In the genomic region with DNA sequence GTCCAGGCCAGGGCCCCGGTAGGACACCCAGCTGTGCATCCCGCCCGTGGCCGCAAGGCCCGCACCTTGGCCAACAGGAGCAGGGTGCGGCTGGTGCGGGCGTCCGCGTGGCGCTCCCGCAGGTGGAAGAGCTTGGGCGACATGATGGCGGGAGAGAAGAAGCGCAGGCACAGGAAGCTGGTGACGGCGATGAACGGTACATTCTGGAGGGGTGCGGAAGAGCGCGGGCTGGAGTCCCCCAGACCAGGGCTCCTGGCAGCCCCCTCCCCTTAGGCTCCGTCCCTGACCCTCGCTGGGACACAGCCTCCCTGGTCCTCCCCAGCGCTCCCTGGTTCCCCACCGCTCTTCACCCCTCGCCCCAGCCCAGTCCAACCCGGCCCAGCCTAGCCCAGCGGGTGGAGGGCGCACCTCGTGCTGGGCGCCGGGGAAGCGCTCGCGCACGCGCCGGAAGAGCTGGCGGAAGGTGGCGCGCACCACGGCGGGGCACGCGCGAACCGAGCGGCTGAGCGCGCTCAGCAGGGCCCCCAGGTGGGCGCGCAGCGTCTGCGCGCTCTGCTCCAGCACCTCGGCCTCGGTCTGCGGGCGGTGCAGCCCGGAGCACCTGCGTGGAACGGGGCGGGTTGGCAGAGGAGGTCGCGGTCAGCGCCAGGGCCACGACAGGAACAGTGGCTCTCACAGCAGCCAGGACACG, we compare ENCODE assay signal across 8 cellular contexts. TPM values are rescaled to one million over a fixed set of nuclear protein-coding genes. Genes with fewer than 3 reads are reported as not detected.
DNase-seq lines count a peak whose midpoint lies in the region; ATAC-seq and TF ChIP-seq lines count a peak whose summit lies in the region.
"Not testable (repeated sequence)": the region's sequence is repeated elsewhere in the genome, so short reads cannot be mapped to it uniquely, and the experiment has no call there.

No MANE protein-coding gene starts in this region.

- not testable (repeated sequence) for H3K36me3 Mint-ChIP-seq in activated CD8-positive, alpha-beta memory T cell treated with anti-CD3 and anti-CD28 coated beads, Interleukin-2, amount 10 ng/mL, durations not matched to agents 7 days and 5 days

- H3K27me3 ChIP-seq in upper lobe of left lung, result not testable (repeated sequence)

- H3K36me3 ChIP-seq in upper lobe of left lung, result not testable (repeated sequence)

- H3K9me3 ChIP-seq in upper lobe of left lung, result not testable (repeated sequence)

- not testable (repeated sequence) for H3K9me3 Mint-ChIP-seq in activated CD8-positive, alpha-beta memory T cell treated with anti-CD3 and anti-CD28 coated beads, Interleukin-2, amount 10 ng/mL, durations not matched to agents 7 days and 5 days (ENCODE audit: low read depth)

- not testable (repeated sequence) for TF ChIP-seq EP300 in upper lobe of left lung (IDR thresholded peaks at IDR 0.05)

- DNase-seq in activated CD8-positive, alpha-beta memory T cell treated with anti-CD3 and anti-CD28 coated beads, Interleukin-2, amount 10 ng/mL, durations not matched to agents 7 days and 5 days; left colon; upper lobe of left lung: not testable (repeated sequence)

- H3K4me3 Mint-ChIP-seq in activated CD8-positive, alpha-beta memory T cell treated with anti-CD3 and anti-CD28 coated beads, Interleukin-2, amount 10 ng/mL, durations not matched to agents 7 days and 5 days, result not testable (repeated sequence)

- intact Hi-C loops in left colon (cut with DNase I, micrococcal nuclease), result not testable (repeated sequence)

- no CpG with 5 or more reads among the region's 68 CpGs for WGBS in upper lobe of left lung, 2 donors

- ATAC-seq in GM18520 (IDR thresholded peaks at IDR 0.05; ENCODE audit: unreplicated experiment), result peak; percentile 57
- ATAC-seq in GM19463 (IDR thresholded peaks at IDR 0.05; ENCODE audit: unreplicated experiment), result peak; percentile 71
- peak; percentile 47 for ATAC-seq in HG02571 (IDR thresholded peaks at IDR 0.05; ENCODE audit: unreplicated experiment)
- peak; percentile 64 for ATAC-seq in HG03045 (IDR thresholded peaks at IDR 0.05; ENCODE audit: unreplicated experiment)
- peak; percentile 69 for ATAC-seq in HG03469 (IDR thresholded peaks at IDR 0.05; ENCODE audit: unreplicated experiment)
- peak; percentile 80 for ATAC-seq in activated CD8-positive, alpha-beta memory T cell treated with anti-CD3 and anti-CD28 coated beads, Interleukin-2, amount 10 ng/mL, durations not matched to agents 7 days and 5 days
- ATAC-seq in left colon, result peak; percentile 35
- peak; percentile 3 to 65 for ATAC-seq in upper lobe of left lung (ENCODE audit: low FRiP score in 2 of 2)

- not testable (repeated sequence) for H3K27ac ChIP-seq in upper lobe of left lung

- CTCF ChIA-PET in activated CD8-positive, alpha-beta memory T cell treated with anti-CD3 and anti-CD28 coated beads, Interleukin-2, amount 10 ng/mL, durations not matched to agents 7 days and 5 days (lab: Charles Lee), result not testable (repeated sequence)

- not testable (repeated sequence) for H3K4me3 ChIP-seq in upper lobe of left lung

- not testable (repeated sequence) for TF ChIP-seq POLR2A in upper lobe of left lung (IDR thresholded peaks at IDR 0.05)

- TF ChIP-seq CTCF in upper lobe of left lung (IDR thresholded peaks at IDR 0.05), result not testable (repeated sequence)

- H3K27me3 Mint-ChIP-seq in activated CD8-positive, alpha-beta memory T cell treated with anti-CD3 and anti-CD28 coated beads, Interleukin-2, amount 10 ng/mL, durations not matched to agents 7 days and 5 days, result not testable (repeated sequence)

- H3K27ac Mint-ChIP-seq in activated CD8-positive, alpha-beta memory T cell treated with anti-CD3 and anti-CD28 coated beads, Interleukin-2, amount 10 ng/mL, durations not matched to agents 7 days and 5 days, result not testable (repeated sequence)

- H3K4me1 ChIP-seq in upper lobe of left lung, result not testable (repeated sequence)

- H3K4me1 Mint-ChIP-seq in activated CD8-positive, alpha-beta memory T cell treated with anti-CD3 and anti-CD28 coated beads, Interleukin-2, amount 10 ng/mL, durations not matched to agents 7 days and 5 days, result not testable (repeated sequence)

RNA-seq across cellular contexts. Expression of a gene that starts 15.9 kb away (rescaled TPM):
- 10 to 100 TPM; 52.9 to 56.7 TPM for total RNA-seq in activated CD8-positive, alpha-beta memory T cell treated with anti-CD3 and anti-CD28 coated beads, Interleukin-2, amount 10 ng/mL, durations not matched to agents 7 days and 5 days
- total RNA-seq in left colon (10 to 100 TPM; 49.4 to 50.9 TPM), upper lobe of left lung (10 to 100 TPM; 15.2 to 37.1 (median 26.6) TPM)

RNA-seq across cellular contexts. Expression of a gene that starts 23.0 kb away (rescaled TPM):
- total RNA-seq in activated CD8-positive, alpha-beta memory T cell treated with anti-CD3 and anti-CD28 coated beads, Interleukin-2, amount 10 ng/mL, durations not matched to agents 7 days and 5 days, result 10 to 100 TPM; 14.8 to 16.7 TPM
- total RNA-seq in left colon (10 to 100 TPM; 13.4 to 22.5 TPM), upper lobe of left lung (10 to 100 TPM in 4 of 6 donors, 1 to 10 TPM in 2; 4.8 to 31.6 (median 22.3) TPM)

RNA-seq across cellular contexts. Expression of a gene that starts 29.8 kb away (rescaled TPM):
- total RNA-seq in activated CD8-positive, alpha-beta memory T cell treated with anti-CD3 and anti-CD28 coated beads, Interleukin-2, amount 10 ng/mL, durations not matched to agents 7 days and 5 days, result 10 to 100 TPM; 20.6 to 24.0 TPM
- 10 to 100 TPM; 12.6 to 15.2 TPM for total RNA-seq in left colon
- total RNA-seq in upper lobe of left lung, result 10 to 100 TPM; 13.2 to 33.8 (median 31.6) TPM

RNA-seq across cellular contexts. Expression of a gene that starts 30.0 kb away (rescaled TPM):
- 10 to 100 TPM; 11.2 to 14.6 TPM for total RNA-seq in activated CD8-positive, alpha-beta memory T cell treated with anti-CD3 and anti-CD28 coated beads, Interleukin-2, amount 10 ng/mL, durations not matched to agents 7 days and 5 days
- 1 to 10 TPM; 9.5 to 9.9 TPM for total RNA-seq in left colon
- 10 to 100 TPM; 10.4 to 34.2 (median 18.2) TPM for total RNA-seq in upper lobe of left lung

RNA-seq across cellular contexts. Expression of a gene that starts 48.9 kb away (rescaled TPM):
- total RNA-seq in activated CD8-positive, alpha-beta memory T cell treated with anti-CD3 and anti-CD28 coated beads, Interleukin-2, amount 10 ng/mL, durations not matched to agents 7 days and 5 days, result 10 to 100 TPM; 11.0 to 11.6 TPM
- total RNA-seq in left colon (10 to 100 TPM; 13.4 to 20.7 TPM), upper lobe of left lung (10 to 100 TPM in 4 of 6 donors, 1 to 10 TPM in 2; 3.0 to 30.4 (median 16.6) TPM)
